8 cellular contexts compared by ENCODE assay signal in the genomic region with DNA sequence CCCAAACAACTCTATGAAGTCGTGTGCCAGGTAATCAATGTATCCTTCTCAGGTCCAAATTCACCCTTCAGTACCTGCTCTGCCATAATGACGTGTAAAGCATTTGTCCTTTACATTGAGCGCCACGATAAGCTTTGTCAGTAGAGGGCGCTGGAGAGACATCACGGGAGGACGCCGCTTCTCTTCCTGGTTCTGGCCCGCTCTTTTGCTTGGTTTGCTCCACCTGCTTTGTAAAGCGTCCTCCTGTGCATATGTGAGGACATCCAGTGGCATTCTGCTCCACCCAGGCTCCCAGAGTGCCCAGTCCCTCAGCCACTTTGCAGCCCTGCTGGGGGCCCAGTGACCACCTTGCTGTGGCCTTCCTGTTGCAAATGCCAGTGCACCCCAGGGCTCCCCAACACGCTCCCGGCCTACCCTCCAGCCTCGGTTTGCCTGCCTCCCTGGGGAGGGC.
DNase-seq lines count a peak whose midpoint lies in the region; ATAC-seq, FAIRE-seq and TF ChIP-seq lines count a peak whose summit lies in the region.

No MANE protein-coding gene starts in this region.

- H3K4me3 ChIP-seq in HepG2 (replicated peaks in 1 of 3; ENCODE audit: insufficient read depth in 1 of 3, low read depth in 2 of 3, low read length in 3 of 3): peak overlapping the region in 1 of 3 experiments; percentile 30; a peak in 1 of 6 replicates
- no peak overlapping the region for H3K4me3 ChIP-seq in CD8-positive, alpha-beta memory T cell (ENCODE audit: low read length)

- peaks cover 5% of the 10 kb centered on the region for H3K27me3 Mint-ChIP-seq in activated T-cell treated with anti-CD3 and anti-CD28 coated beads, Interleukin-2, amount 50 U/mL, for 72 hours (ENCODE audit: low read depth)
- peaks cover 1 to 14% of the 10 kb centered on the region in 2 donors for H3K27me3 Mint-ChIP-seq in CD8-positive, alpha-beta memory T cell

- no peak for TF ChIP-seq POLR2A in HepG2 (IDR thresholded peaks at IDR 0.05; ENCODE audit: insufficient read depth in 1 of 2, low read depth in 2 of 2, low read length in 2 of 2)

- H3K4me3 Mint-ChIP-seq in activated T-cell treated with anti-CD3 and anti-CD28 coated beads, Interleukin-2, amount 50 U/mL, for 72 hours: no peak overlapping the region
- H3K4me3 Mint-ChIP-seq in CD8-positive, alpha-beta memory T cell: no peak overlapping the region

- DNase-seq in D341Med (ENCODE audit: low spot score): peak; percentile 69
- peak; percentile 15 for DNase-seq in NCI-H146 (lab: John Stamatoyannopoulos, UW)
- peak; percentile 55 for DNase-seq in activated T-cell treated with anti-CD3 and anti-CD28 coated beads, Interleukin-2, amount 50 U/mL, for 72 hours
- DNase-seq in HepG2 (ENCODE audit: low spot score): peak; percentile 62
- DNase-seq in CD8-positive, alpha-beta memory T cell: no peak
- DNase-seq in AG08395 (ENCODE audit: low spot score): no peak

- POLR2A ChIA-PET in HepG2 (lab: Yijun Ruan, JAX): no interaction called here
- POLR2A ChIA-PET in CD8-positive, alpha-beta memory T cell (lab: Charles Lee): no interaction called here

- H3K36me3 Mint-ChIP-seq in activated T-cell treated with anti-CD3 and anti-CD28 coated beads, Interleukin-2, amount 50 U/mL, for 72 hours (ENCODE audit: insufficient read depth in 2 of 2): peaks cover 1 to 2% of the 10 kb centered on the region in 2 donors
- peaks cover 0 to 2% (median 0%) of the 10 kb centered on the region in 3 donors for H3K36me3 Mint-ChIP-seq in CD8-positive, alpha-beta memory T cell

- peak; percentile 61 for ATAC-seq in GM19397 (IDR thresholded peaks at IDR 0.05; ENCODE audit: unreplicated experiment)
- peak in 1 of 2 donors; percentile 44 for ATAC-seq in activated T-cell treated with anti-CD3 and anti-CD28 coated beads, Interleukin-2, amount 50 U/mL, for 72 hours (replicated peaks in 1 of 2)
- ATAC-seq in HepG2: peak; percentile 89
- no peak for ATAC-seq in HG03025 (IDR thresholded peaks at IDR 0.05; ENCODE audit: low FRiP score, unreplicated experiment)

- WGBS in HepG2 (ENCODE audit: low lambda C conversion rate): 4% methylated on average over 9 of the region's 13 CpGs

- peak overlapping the region; percentile 44; the same call in 1 of the 2 replicates for H3K4me2 ChIP-seq in HepG2 (ENCODE audit: low read depth, low read length)

- CTCF ChIA-PET in HepG2 (lab: Yijun Ruan, JAX; ENCODE audit: low intra/inter-chr PET ratio, low total read pairs): no interaction called here
- CTCF ChIA-PET in CD8-positive, alpha-beta memory T cell (lab: Charles Lee): no interaction called here

- no peaks in the 10 kb centered on the region for H3K36me3 ChIP-seq in HepG2 (replicated peaks in 1 of 2; ENCODE audit: control insufficient read depth in 1 of 2, insufficient read depth in 2 of 2, low read length in 2 of 2)
- H3K36me3 ChIP-seq in CD8-positive, alpha-beta memory T cell (ENCODE audit: insufficient read depth, low read length): no peaks in the 10 kb centered on the region

- no peaks in the 10 kb centered on the region for H4K20me1 ChIP-seq in HepG2 (ENCODE audit: insufficient read depth, low read length)

- no peak overlapping the region for H2AFZ ChIP-seq in HepG2 (ENCODE audit: low read length)

- in situ Hi-C loops in HepG2 (cut with HindIII; ENCODE audit: extremely low pct_ligation_motif_present, low pct_unique_long_range_greater_than_20kb): no loop called here

- no TSS peak for BruUV-seq in HepG2 (replicated peaks; lab: Mats Ljungman, UMichigan)

- H3K9ac ChIP-seq in HepG2 (ENCODE audit: insufficient read depth, low read depth, low read length): no peak overlapping the region

- H3K79me2 ChIP-seq in HepG2 (ENCODE audit: insufficient read depth, low read length): no peaks in the 10 kb centered on the region

- no peak overlapping the region for H3K27ac Mint-ChIP-seq in activated T-cell treated with anti-CD3 and anti-CD28 coated beads, Interleukin-2, amount 50 U/mL, for 72 hours
- no peak overlapping the region for H3K27ac Mint-ChIP-seq in CD8-positive, alpha-beta memory T cell

- TF ChIP-seq CTCF in HepG2 (CRISPR knock-in tag; IDR thresholded peaks at IDR 0.05): peak; percentile 87

- TF ChIP-seq RAD21 in HepG2 (CRISPR knock-in tag; IDR thresholded peaks at IDR 0.05): no peak

- intact Hi-C loops in HepG2 (cut with micrococcal nuclease; ENCODE audit: unreplicated experiment): no loop called here

- no peak overlapping the region for H3K27ac ChIP-seq in HepG2 (ENCODE audit: extremely low read length, insufficient read depth, low read length)
- no peak overlapping the region for H3K27ac ChIP-seq in CD8-positive, alpha-beta memory T cell (ENCODE audit: low read depth, low read length)

- no peaks in the 10 kb centered on the region for H3K4me1 ChIP-seq in HepG2 (ENCODE audit: insufficient read depth, low read length)
- H3K4me1 ChIP-seq in CD8-positive, alpha-beta memory T cell (ENCODE audit: insufficient read depth, low read length): no peaks in the 10 kb centered on the region

- peaks cover 4% of the 10 kb centered on the region; the same call in 1 of the 2 replicates for H3K9me3 ChIP-seq in HepG2 (ENCODE audit: low read length)
- no peaks in the 10 kb centered on the region for H3K9me3 ChIP-seq in CD8-positive, alpha-beta memory T cell (ENCODE audit: low read length)

- TF ChIP-seq EP300 in HepG2 (IDR thresholded peaks at IDR 0.05; ENCODE audit: low read depth in 2 of 2, low read length in 2 of 2) (no peak), HepG2 (CRISPR knock-in tag; IDR thresholded peaks at IDR 0.05; ENCODE audit: borderline replicate concordance) (no peak)

- no peaks in the 10 kb centered on the region for H3K4me1 Mint-ChIP-seq in activated T-cell treated with anti-CD3 and anti-CD28 coated beads, Interleukin-2, amount 50 U/mL, for 72 hours (ENCODE audit: low read depth)
- no peaks in the 10 kb centered on the region for H3K4me1 Mint-ChIP-seq in CD8-positive, alpha-beta memory T cell

- peak; percentile 76 for FAIRE-seq in HepG2 (lab: Jason Lieb, UNC)

- H3K9me3 Mint-ChIP-seq in activated T-cell treated with anti-CD3 and anti-CD28 coated beads, Interleukin-2, amount 50 U/mL, for 72 hours: peaks cover 3 to 5% of the 10 kb centered on the region in 2 donors
- peaks cover 0 to 9% (median 7%) of the 10 kb centered on the region in 5 donors for H3K9me3 Mint-ChIP-seq in CD8-positive, alpha-beta memory T cell

- peaks cover 0 to 15% of the 10 kb centered on the region in 2 experiments; a peak in 3 of 5 replicates for H3K27me3 ChIP-seq in HepG2 (ENCODE audit: control insufficient read depth in 1 of 2, insufficient read depth in 2 of 2, low read length in 2 of 2)
- no peaks in the 10 kb centered on the region for H3K27me3 ChIP-seq in CD8-positive, alpha-beta memory T cell (ENCODE audit: insufficient read depth, low read length, poor library complexity, severe bottlenecking)

TF ChIP-seq in HepG2, 621 proteins besides CTCF, POLR2A, EP300 and RAD21 (continues in another document):
- TF ChIP-seq, protein P1, sequence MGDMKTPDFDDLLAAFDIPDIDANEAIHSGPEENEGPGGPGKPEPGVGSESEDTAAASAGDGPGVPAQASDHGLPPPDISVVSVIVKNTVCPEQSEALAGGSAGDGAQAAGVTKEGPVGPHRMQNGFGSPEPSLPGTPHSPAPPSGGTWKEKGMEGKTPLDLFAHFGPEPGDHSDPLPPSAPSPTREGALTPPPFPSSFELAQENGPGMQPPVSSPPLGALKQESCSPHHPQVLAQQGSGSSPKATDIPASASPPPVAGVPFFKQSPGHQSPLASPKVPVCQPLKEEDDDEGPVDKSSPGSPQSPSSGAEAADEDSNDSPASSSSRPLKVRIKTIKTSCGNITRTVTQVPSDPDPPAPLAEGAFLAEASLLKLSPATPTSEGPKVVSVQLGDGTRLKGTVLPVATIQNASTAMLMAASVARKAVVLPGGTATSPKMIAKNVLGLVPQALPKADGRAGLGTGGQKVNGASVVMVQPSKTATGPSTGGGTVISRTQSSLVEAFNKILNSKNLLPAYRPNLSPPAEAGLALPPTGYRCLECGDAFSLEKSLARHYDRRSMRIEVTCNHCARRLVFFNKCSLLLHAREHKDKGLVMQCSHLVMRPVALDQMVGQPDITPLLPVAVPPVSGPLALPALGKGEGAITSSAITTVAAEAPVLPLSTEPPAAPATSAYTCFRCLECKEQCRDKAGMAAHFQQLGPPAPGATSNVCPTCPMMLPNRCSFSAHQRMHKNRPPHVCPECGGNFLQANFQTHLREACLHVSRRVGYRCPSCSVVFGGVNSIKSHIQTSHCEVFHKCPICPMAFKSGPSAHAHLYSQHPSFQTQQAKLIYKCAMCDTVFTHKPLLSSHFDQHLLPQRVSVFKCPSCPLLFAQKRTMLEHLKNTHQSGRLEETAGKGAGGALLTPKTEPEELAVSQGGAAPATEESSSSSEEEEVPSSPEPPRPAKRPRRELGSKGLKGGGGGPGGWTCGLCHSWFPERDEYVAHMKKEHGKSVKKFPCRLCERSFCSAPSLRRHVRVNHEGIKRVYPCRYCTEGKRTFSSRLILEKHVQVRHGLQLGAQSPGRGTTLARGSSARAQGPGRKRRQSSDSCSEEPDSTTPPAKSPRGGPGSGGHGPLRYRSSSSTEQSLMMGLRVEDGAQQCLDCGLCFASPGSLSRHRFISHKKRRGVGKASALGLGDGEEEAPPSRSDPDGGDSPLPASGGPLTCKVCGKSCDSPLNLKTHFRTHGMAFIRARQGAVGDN (CRISPR knock-in tag; IDR thresholded peaks at IDR 0.05): peak; percentile 23; the same call in 1 of the 2 replicates
- TF ChIP-seq ZNF234 (CRISPR knock-in tag; conservative IDR thresholded peaks at IDR 0.05) (no peak), GTF3A (CRISPR knock-in tag; conservative IDR thresholded peaks at IDR 0.05) (no peak), ZFX (CRISPR knock-in tag; IDR thresholded peaks at IDR 0.05; ENCODE audit: low read depth) (0 out of 2 replicates have a peak, but pooled peaks have one; percentile 18), ELF3 (CRISPR knock-in tag; IDR thresholded peaks at IDR 0.05) (peak; percentile 77), ZNF737 (CRISPR knock-in tag; IDR thresholded peaks at IDR 0.05; ENCODE audit: borderline replicate concordance) (no peak), MEF2D (CRISPR knock-in tag; IDR thresholded peaks at IDR 0.05) (no peak), ZNF567 (CRISPR knock-in tag; IDR thresholded peaks at IDR 0.05; ENCODE audit: borderline replicate concordance) (no peak), CBX1 (IDR thresholded peaks at IDR 0.05; ENCODE audit: low read depth) (peak; percentile 33), MNT (IDR thresholded peaks at IDR 0.05) (no peak)

Comparison
In these comparisons a context has a peak if more than half of its experiments do, and no peak if none do; other contexts are left out.
1. DNase-seq: peak in D341Med (single experiment), NCI-H146 (single experiment), activated T-cell treated with anti-CD3 and anti-CD28 coated beads, Interleukin-2, amount 50 U/mL, for 72 hours (2 of 2) and HepG2 (single experiment); none in CD8-positive, alpha-beta memory T cell (0 of 5) and AG08395 (single experiment).